Comparison of ENCODE assay signal across 17 cellular contexts in the genomic region with DNA sequence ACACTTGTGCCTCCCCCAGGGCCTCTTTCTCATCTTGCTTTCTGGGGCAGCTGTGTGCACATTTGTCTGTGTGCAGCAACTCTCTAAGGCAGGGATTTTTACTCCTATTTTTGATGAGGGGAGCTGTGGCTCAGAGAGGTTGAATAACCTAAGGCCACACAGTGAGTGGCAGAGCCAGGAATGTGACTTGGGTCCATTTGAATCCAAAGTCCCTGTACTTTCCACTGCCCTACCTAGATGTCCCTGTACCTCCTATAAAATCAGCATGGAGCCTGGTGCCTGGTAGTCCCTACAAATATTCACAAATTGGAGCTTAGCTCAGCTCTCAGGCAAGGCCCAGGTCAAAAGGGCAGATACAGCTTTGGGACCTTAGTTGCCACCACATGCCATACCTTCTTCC.
"Had no signal": no experiment of that assay in that cellular context is flagged by ENCODE, and none has a peak within 500 bp of the region (broad histone marks: within the 10 kb centered on the region; RNA-seq: fewer than 3 reads in every experiment).

No MANE protein-coding gene starts in this region.

- FAIRE-seq: endothelial cell of umbilical vein, urothelium cell line had no signal

- H3K27ac ChIP-seq: coronary artery, foreskin keratinocyte, thoracic aorta had no signal

- H3K36me3 ChIP-seq: stomach, thoracic aorta had no signal

- DNase-seq: effector CD4-positive, alpha-beta T cell; endodermal cell; erythroblast; foreskin keratinocyte; left ventricle myocardium superior; mammary epithelial cell; naive thymus-derived CD4-positive, alpha-beta T cell; nephron progenitor cell; stimulated activated CD4-positive, alpha-beta T cell treated with anti-CD3 and anti-CD28 coated beads, Interleukin-2, amount 100 ng/mL, for 24 hours; stimulated activated CD4-positive, alpha-beta T cell treated with anti-CD3 and anti-CD28 coated beads, Interleukin-4, amount 100 ng/mL, for 4 hours; stimulated activated naive CD4-positive, alpha-beta T cell; stomach; substantia nigra had no signal

- H3K4me3 ChIP-seq: coronary artery, stomach, thoracic aorta had no signal

- H3K4me1 ChIP-seq: foreskin keratinocyte had no signal

- H3K9me3 ChIP-seq: stomach, thoracic aorta had no signal

- H3K27me3 ChIP-seq: foreskin keratinocyte, stomach had no signal
